In genomic region chr1:36136535-36136934, GRCh38 we compare ENCODE assay signal across 10 cellular contexts. TPM values are rescaled to one million over a fixed set of nuclear protein-coding genes. Genes with fewer than 3 reads are reported as not detected.
DNase-seq lines count a peak whose midpoint lies in the region; ATAC-seq and TF ChIP-seq lines count a peak whose summit lies in the region.
"Had no signal": no experiment of that assay in that cellular context is flagged by ENCODE, and none has a peak within 500 bp of the region (broad histone marks: within the 10 kb centered on the region; RNA-seq: fewer than 3 reads in every experiment).

No MANE protein-coding gene starts in this region.

- H3K9me3 ChIP-seq in thoracic aorta = no peaks in the 10 kb centered on the region

- H3K4me1 ChIP-seq in thoracic aorta (ENCODE audit: control insufficient read depth in 1 of 2, low read depth in 2 of 2) = peaks cover 34 to 58% of the 10 kb centered on the region in 2 donors

- ATAC-seq in left ventricle myocardium superior (peak; percentile 78), thoracic aorta (ENCODE audit: insufficient number of reproducible peaks, low FRiP score, low read depth) (peak; percentile 69)

- no peak overlapping the region for H3K4me3 ChIP-seq in brain microvascular endothelial cell (ENCODE audit: low read depth, low read length)
- no peak overlapping the region for H3K4me3 ChIP-seq in thoracic aorta

- in situ Hi-C loops in brain microvascular endothelial cell (cut with HindIII; ENCODE audit: low pct_ligation_motif_present, low sequenced_read_pairs) = loop anchor here (10.0 kb wide), 1 partner anchor 148 kb away; no protein-coding TSS in a partner anchor

- H3K27ac ChIP-seq in brain microvascular endothelial cell (peak overlapping the region; percentile 49), thoracic aorta (peak overlapping the region; percentile 87 to 89)
- H3K27ac ChIP-seq: 22Rv1 had no signal

- intact Hi-C loops in left ventricle myocardium superior (cut with micrococcal nuclease) = no loop called here

- DNase-seq in NCI-H1694 treated with DMSO at 0.1 percent for 48 hours (lab: John Stamatoyannopoulos, UW) (peak; percentile 17), NCI-H1694 (lab: John Stamatoyannopoulos, UW) (no peak), brain microvascular endothelial cell (peak; percentile 79), left ventricle myocardium superior (no peak), thoracic aorta (ENCODE audit: low spot score) (peak; percentile 64), HPDE6-E6E7 (ENCODE audit: extremely low spot score) (no peak), midbrain (lab: John Stamatoyannopoulos, UW) (no peak), NCI-H1436 treated with DMSO at 0.1 percent for 48 hours (lab: John Stamatoyannopoulos, UW) (no peak)

- peaks cover 18% of the 10 kb centered on the region for H3K36me3 ChIP-seq in brain microvascular endothelial cell (replicated peaks)
- peaks cover 24% of the 10 kb centered on the region for H3K36me3 ChIP-seq in thoracic aorta

- no peak for TF ChIP-seq CTCF in brain microvascular endothelial cell (IDR thresholded peaks at IDR 0.05; ENCODE audit: low read depth, low read length, missing control alignments)
- no peak for TF ChIP-seq CTCF in thoracic aorta (IDR thresholded peaks at IDR 0.05)

- H3K27me3 ChIP-seq in brain microvascular endothelial cell (replicated peaks) (no peaks in the 10 kb centered on the region), thoracic aorta (replicated peaks; ENCODE audit: insufficient read depth) (no peaks in the 10 kb centered on the region)

RNA-seq across cellular contexts. Expression of gene COL8A2, which starts 11.5 kb away (rescaled TPM):
- total RNA-seq in left ventricle myocardium superior = 0.67 TPM
- 100 to 1,000 TPM in 1 of 2 donors, 10 to 100 TPM in 1; 41.6 to 126 TPM for total RNA-seq in thoracic aorta

RNA-seq across cellular contexts. Expression of gene TRAPPC3, which starts 12.8 kb away (rescaled TPM):
- total RNA-seq in left ventricle myocardium superior (57.8 TPM), thoracic aorta (10 to 100 TPM; 78.5 to 92.3 TPM)

RNA-seq across cellular contexts. Expression of gene MAP7D1, which starts 19.4 kb away (rescaled TPM):
- total RNA-seq in left ventricle myocardium superior (385 TPM), thoracic aorta (100 to 1,000 TPM; 170 to 186 TPM)

RNA-seq across cellular contexts. Expression of gene ADPRS, which starts 47.8 kb away (rescaled TPM):
- total RNA-seq in left ventricle myocardium superior = 16.9 TPM
- total RNA-seq in thoracic aorta = 10 to 100 TPM; 34.0 to 34.1 TPM

RNA-seq across cellular contexts. Expression of gene TEKT2, which starts 52.6 kb away (rescaled TPM):
- total RNA-seq in left ventricle myocardium superior (not detected), thoracic aorta (not detected)
- total RNA-seq: NCI-H460 had no signal

Comparison
In these comparisons a context has a peak if more than half of its experiments do, and no peak if none do; other contexts are left out.
1. DNase-seq: peak in NCI-H1694 treated with DMSO at 0.1 percent for 48 hours (single experiment), brain microvascular endothelial cell (single experiment) and thoracic aorta (single experiment); none in NCI-H1694 (single experiment), left ventricle myocardium superior (single experiment), HPDE6-E6E7 (single experiment), midbrain (single experiment) and NCI-H1436 treated with DMSO at 0.1 percent for 48 hours (single experiment).
2. RNA of gene COL8A2, which starts 11.5 kb away (total RNA-seq): 41.6 to 126 TPM in thoracic aorta; 0.67 TPM in left ventricle myocardium superior (single experiment); every median in the first group is over 10 times any median in the second.